In the genomic region with DNA sequence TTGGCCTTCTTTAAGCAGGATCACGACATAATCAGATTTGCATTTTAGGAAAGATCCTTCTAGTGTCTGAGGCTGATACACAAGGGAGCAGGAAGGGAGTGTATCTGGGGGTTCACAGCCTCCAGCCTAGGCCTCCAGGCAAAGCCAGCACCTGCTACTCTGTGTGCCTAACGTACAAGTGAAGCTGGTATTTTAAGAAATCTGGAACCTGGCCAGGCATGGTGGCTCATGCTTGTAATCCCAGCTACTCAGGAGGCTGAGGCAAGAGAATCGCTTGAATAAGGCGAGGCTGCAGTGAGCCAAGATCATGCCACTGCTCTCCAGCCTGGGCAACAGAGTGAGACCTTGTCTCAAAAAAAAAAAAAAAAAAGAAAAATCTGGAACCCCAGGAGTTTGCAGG, we compare ENCODE assay signal across 12 cellular contexts. TPM values are rescaled to one million over a fixed set of nuclear protein-coding genes. Genes with fewer than 3 reads are reported as not detected.
"Had no signal": no experiment of that assay in that cellular context is flagged by ENCODE, and none has a peak within 500 bp of the region (broad histone marks: within the 10 kb centered on the region; RNA-seq: fewer than 3 reads in every experiment).

No MANE protein-coding gene starts in this region.

RNA-seq across cellular contexts. Expression of a gene that starts 26.0 kb away (rescaled TPM):
- total RNA-seq: activated CD4-positive, alpha-beta T cell treated with anti-CD3 and anti-CD28 coated beads, Interleukin-2, amount 10 ng/mL, durations not matched to agents 24 days and 14 days; activated CD8-positive, alpha-beta memory T cell treated with anti-CD3 and anti-CD28 coated beads for 36 hours; activated CD8-positive, alpha-beta T cell treated with anti-CD3 and anti-CD28 coated beads for 36 hours; activated naive CD8-positive, alpha-beta T cell treated with anti-CD3 and anti-CD28 coated beads for 36 hours; activated T-cell treated with anti-CD3 and anti-CD28 coated beads, Interleukin-2, amount 50 U/mL, for 72 hours; activated T-helper 17 cell treated with anti-CD3 and anti-CD28 coated beads, Interleukin-2, amount 50 U/mL, for 72 hours; ascending aorta; breast epithelium; M059J; PC-9; Right ventricle myocardium superior; T-helper 2 cell treated with Interferon-gamma antibody and Interleukin-4, amounts not matched to agents 100 ng/mL and 5 ng/mL, for 36 hours had no signal
